ENCODE assay signal across 8 cellular contexts in the genomic region with DNA sequence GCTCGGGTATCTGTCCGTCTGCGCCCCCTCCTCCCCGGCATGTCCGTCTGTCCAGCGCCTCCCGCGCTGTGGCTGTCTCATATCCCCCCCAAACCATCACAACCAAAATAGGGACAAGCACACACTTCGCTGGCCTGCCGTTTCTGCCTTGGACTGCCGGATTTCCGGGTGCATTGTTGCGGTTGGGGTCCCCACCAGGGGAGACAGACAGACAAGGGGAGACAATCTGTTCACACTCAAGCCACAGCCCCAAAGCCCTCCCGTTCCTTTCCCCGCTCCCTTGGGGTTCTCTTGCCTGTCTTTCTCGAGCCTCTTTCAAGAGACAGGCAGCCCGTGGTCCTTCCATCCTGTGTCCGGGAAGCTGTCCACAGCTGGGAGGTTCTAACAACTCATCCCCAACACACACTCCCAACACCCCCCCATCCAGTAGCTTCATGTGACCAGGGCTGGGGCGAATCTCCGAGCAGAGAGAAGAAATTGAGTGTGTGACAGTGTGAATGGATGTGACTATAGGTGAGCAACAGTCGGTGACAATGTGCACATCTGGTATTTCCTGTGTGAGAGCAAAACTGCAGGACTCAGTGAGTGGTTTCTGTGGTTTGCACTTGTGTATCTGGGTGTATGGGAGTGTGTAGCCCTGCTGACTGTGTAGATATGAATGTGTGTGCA. TPM values are rescaled to one million over a fixed set of nuclear protein-coding genes. Genes with fewer than 3 reads are reported as not detected.
A peak's percentile ranks its signal among the peaks of the same experiment; 100 is the strongest.
DNase-seq lines count a peak whose midpoint lies in the region; ATAC-seq and TF ChIP-seq lines count a peak whose summit lies in the region.

No MANE protein-coding gene starts in this region.

- H3K4me3 ChIP-seq in H7 (ENCODE audit: insufficient read depth, low read depth, low read length), result peak overlapping the region; percentile 52
- H3K4me3 ChIP-seq in thymus (ENCODE audit: low read length), result peak overlapping the region; percentile 72

- H3K27me3 Mint-ChIP-seq in CD14-positive monocyte (ENCODE audit: low read depth in 3 of 3) (peaks cover 15 to 28% (median 19%) of the 10 kb centered on the region in 3 donors), memory B cell (no peaks in the 10 kb centered on the region)
- H3K27me3 Mint-ChIP-seq in T-helper 1 cell treated with Interleukin-12 subunit alpha and Interleukin-12 subunit beta and Interleukin-4 antibody, amounts not matched to agents 30 μg/mL and 1 μg/mL, for 36 hours (ENCODE audit: low read depth), result peaks cover 12% of the 10 kb centered on the region

- intact Hi-C loops in CD14-positive monocyte (cut with micrococcal nuclease), result loop anchor here in 1 of 2 donors (2.0 kb wide), 1 partner anchor 15 kb away; the partner anchor contains the start of gene FOSB

- H3K27me3 ChIP-seq in H7 (ENCODE audit: control insufficient read depth, insufficient read depth, low read length), result peaks cover 7% of the 10 kb centered on the region; the same call in 1 of the 2 replicates
- peaks cover 7% of the 10 kb centered on the region for H3K27me3 ChIP-seq in thymus (ENCODE audit: control insufficient read depth, insufficient read depth)

- peaks cover 60% of the 10 kb centered on the region for H3K4me1 Mint-ChIP-seq in CD14-positive monocyte
- H3K4me1 Mint-ChIP-seq in T-helper 1 cell treated with Interleukin-12 subunit alpha and Interleukin-12 subunit beta and Interleukin-4 antibody, amounts not matched to agents 30 μg/mL and 1 μg/mL, for 36 hours (ENCODE audit: low read depth), result peaks cover 36% of the 10 kb centered on the region
- H3K4me1 Mint-ChIP-seq in memory B cell, result peaks cover 42% of the 10 kb centered on the region

- peaks cover 0 to 4% (median 0%) of the 10 kb centered on the region in 7 donors for H3K9me3 Mint-ChIP-seq in CD14-positive monocyte
- H3K9me3 Mint-ChIP-seq in T-helper 1 cell treated with Interleukin-12 subunit alpha and Interleukin-12 subunit beta and Interleukin-4 antibody, amounts not matched to agents 30 μg/mL and 1 μg/mL, for 36 hours, result no peaks in the 10 kb centered on the region
- H3K9me3 Mint-ChIP-seq in memory B cell, result no peaks in the 10 kb centered on the region

- DNase-seq in CD14-positive monocyte (ENCODE audit: low spot score) (peak; percentile 62), H7 (peak; percentile 52), dermis blood vessel endothelial cell (peak; percentile 51), memory B cell (ENCODE audit: low spot score in 2 of 2) (peak; percentile 67 to 71), SKM-1 (lab: John Stamatoyannopoulos, UW; ENCODE audit: unreplicated experiment) (no peak)

- H3K27ac Mint-ChIP-seq in CD14-positive monocyte (peak overlapping the region; percentile 88 to 99 (median 97)), memory B cell (peak overlapping the region; percentile 100)
- H3K27ac Mint-ChIP-seq in T-helper 1 cell treated with Interleukin-12 subunit alpha and Interleukin-12 subunit beta and Interleukin-4 antibody, amounts not matched to agents 30 μg/mL and 1 μg/mL, for 36 hours, result peak overlapping the region; percentile 98

- ATAC-seq in memory B cell (ENCODE audit: low read depth) (peak; percentile 49), HG03039 (IDR thresholded peaks at IDR 0.05; ENCODE audit: unreplicated experiment) (no peak)

- H3K4me1 ChIP-seq in thymus (ENCODE audit: control insufficient read depth, insufficient read depth, low read length), result peaks cover 19% of the 10 kb centered on the region

- no peaks in the 10 kb centered on the region for H3K9me3 ChIP-seq in thymus (ENCODE audit: control insufficient read depth)

- H3K27ac ChIP-seq in thymus (ENCODE audit: low read depth), result peak overlapping the region; percentile 72

- H3K36me3 Mint-ChIP-seq in CD14-positive monocyte (peaks cover 0 to 4% of the 10 kb centered on the region in 2 donors), memory B cell (peaks cover 2% of the 10 kb centered on the region)
- H3K36me3 Mint-ChIP-seq in T-helper 1 cell treated with Interleukin-12 subunit alpha and Interleukin-12 subunit beta and Interleukin-4 antibody, amounts not matched to agents 30 μg/mL and 1 μg/mL, for 36 hours (ENCODE audit: low read depth), result no peaks in the 10 kb centered on the region

- no peak for TF ChIP-seq CTCF in CD14-positive monocyte (IDR thresholded peaks at IDR 0.05)

- no peaks in the 10 kb centered on the region for H3K36me3 ChIP-seq in H7 (replicated peaks; ENCODE audit: control insufficient read depth, insufficient read depth, low read length)
- no peaks in the 10 kb centered on the region for H3K36me3 ChIP-seq in thymus (ENCODE audit: control insufficient read depth, insufficient read depth)

- H3K4me3 Mint-ChIP-seq in CD14-positive monocyte (peak overlapping the region; percentile 89 to 94), memory B cell (peak overlapping the region; percentile 95)
- peak overlapping the region; percentile 81 for H3K4me3 Mint-ChIP-seq in T-helper 1 cell treated with Interleukin-12 subunit alpha and Interleukin-12 subunit beta and Interleukin-4 antibody, amounts not matched to agents 30 μg/mL and 1 μg/mL, for 36 hours

- WGBS in thymus, result 4% methylated on average over 21 of the region's 21 CpGs

RNA-seq across cellular contexts. Expression of gene FOSB, which starts 16.5 kb away (rescaled TPM):
- polyA plus RNA-seq in CD14-positive monocyte (10 to 100 TPM; 27.3 to 28.2 TPM), thymus (7.1 TPM)
- 1.6 and 10.3 TPM in 2 replicates for total RNA-seq in H7 (2014; rRNA removed; shearing (Covaris generic))
- total RNA-seq in dermis blood vessel endothelial cell, result 0.65 and 23.8 TPM in 2 replicates

RNA-seq across cellular contexts. Expression of gene ERCC1, which starts 27.6 kb away (rescaled TPM):
- polyA plus RNA-seq in CD14-positive monocyte (10 to 100 TPM; 62.2 to 74.6 TPM), thymus (42.6 TPM)
- 68.5 and 76.6 TPM in 2 replicates for total RNA-seq in H7 (2014; rRNA removed; shearing (Covaris generic))
- 56.5 and 63.1 TPM in 2 replicates for total RNA-seq in dermis blood vessel endothelial cell

RNA-seq across cellular contexts. Expression of gene POLR1G, which starts 44.9 kb away (rescaled TPM):
- 1 to 10 TPM; 1.1 to 1.5 TPM for polyA plus RNA-seq in CD14-positive monocyte
- 35.8 and 39.6 TPM in 2 replicates for total RNA-seq in H7 (2014; rRNA removed; shearing (Covaris generic))
- 9.5 and 15.2 TPM in 2 replicates for total RNA-seq in dermis blood vessel endothelial cell
- polyA plus RNA-seq in thymus, result 1.8 TPM

RNA-seq across cellular contexts. Expression of gene RTN2, which starts 45.5 kb away (rescaled TPM):
- polyA plus RNA-seq in CD14-positive monocyte, result 1 to 10 TPM; 1.5 to 2.7 TPM
- total RNA-seq in H7 (2014; rRNA removed; shearing (Covaris generic)), result 16.3 and 17.5 TPM in 2 replicates
- total RNA-seq in dermis blood vessel endothelial cell, result 9.0 and 10.2 TPM in 2 replicates
- 5.0 TPM for polyA plus RNA-seq in thymus

RNA-seq across cellular contexts. Expression of gene PPP1R13L, which starts 46.4 kb away (rescaled TPM):
- under 1 TPM; 0.18 to 0.45 TPM for polyA plus RNA-seq in CD14-positive monocyte
- 12.8 and 18.9 TPM in 2 replicates for total RNA-seq in H7 (2014; rRNA removed; shearing (Covaris generic))
- 10.9 and 21.0 TPM in 2 replicates for total RNA-seq in dermis blood vessel endothelial cell
- 41.6 TPM for polyA plus RNA-seq in thymus
